Comparison of ENCODE assay signal across 8 cellular contexts in the genomic region with DNA sequence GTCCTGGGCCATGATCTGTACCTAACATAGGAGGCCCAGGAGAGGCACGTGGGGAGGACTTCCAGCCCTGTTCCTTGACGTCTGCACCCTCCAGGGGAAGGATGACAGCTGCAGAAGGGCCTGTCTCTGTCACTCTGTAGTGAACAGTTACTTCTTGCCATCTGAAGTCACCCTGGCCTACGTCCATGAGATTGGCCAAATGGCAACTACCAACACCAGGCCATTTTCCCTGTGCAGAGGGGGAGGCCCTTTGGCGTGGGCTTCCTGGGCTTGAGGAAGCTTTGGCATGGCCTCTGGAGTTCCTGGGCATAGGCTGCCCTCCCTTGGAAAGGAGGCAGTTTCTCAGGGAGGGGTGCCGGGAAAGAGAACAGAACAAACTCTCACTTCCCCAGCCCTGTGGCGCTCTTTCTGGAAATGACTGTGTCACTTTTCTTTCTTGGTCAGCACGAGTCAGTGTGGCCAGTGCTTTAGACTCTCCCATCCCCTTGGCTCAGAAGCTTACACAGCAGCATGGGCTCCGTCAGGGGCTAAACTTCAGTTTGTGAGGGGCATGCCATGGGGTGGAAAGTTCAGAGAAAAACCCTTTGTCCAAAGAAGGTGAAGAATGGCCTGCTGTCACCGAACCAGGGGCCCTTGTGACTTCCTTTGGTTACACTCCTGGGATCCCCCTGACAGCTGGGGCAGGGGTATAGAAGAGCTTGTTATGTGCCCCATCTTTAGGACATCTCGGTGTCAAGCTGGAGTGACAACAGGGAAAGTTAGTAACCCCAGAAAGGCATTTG. TPM values are rescaled to one million over a fixed set of nuclear protein-coding genes. Genes with fewer than 3 reads are reported as not detected.
A peak's percentile ranks its signal among the peaks of the same experiment; 100 is the strongest.
DNase-seq lines count a peak whose midpoint lies in the region; ATAC-seq, FAIRE-seq and TF ChIP-seq lines count a peak whose summit lies in the region.

No MANE protein-coding gene starts in this region.

- no peak overlapping the region; a peak in 1 of 7 replicates for H3K9ac ChIP-seq in H1 (replicated peaks in 1 of 4; ENCODE audit: extremely low read depth in 1 of 4, low read depth in 3 of 4, low read length in 3 of 4)

- no peak for TF ChIP-seq POLR2A in H1 (IDR thresholded peaks at IDR 0.05; ENCODE audit: control extremely low read depth in 1 of 2, low read depth in 2 of 2, low read length in 2 of 2)

- intact Hi-C loops in activated CD4-positive, alpha-beta T cell treated with anti-CD3 and anti-CD28 coated beads for 36 hours (cut with DNase I, micrococcal nuclease): loop anchor here in 1 of 2 experiments (10.0 kb wide), 1 partner anchor 772 kb away; a partner anchor contains a TSS
- intact Hi-C loops in mucosa of descending colon (cut with DNase I, micrococcal nuclease): no loop called here

- ATAC-seq in activated CD4-positive, alpha-beta T cell treated with anti-CD3 and anti-CD28 coated beads for 36 hours: peak; percentile 14
- peak; percentile 54 for ATAC-seq in HG03095 (IDR thresholded peaks at IDR 0.05; ENCODE audit: unreplicated experiment)
- no peak for ATAC-seq in mucosa of descending colon

- H3K27me3 ChIP-seq in H1 (replicated peaks in 1 of 4; ENCODE audit: control insufficient read depth in 3 of 4, extremely low read depth in 1 of 4, insufficient read depth in 3 of 4, low read length in 3 of 4): no peaks in the 10 kb centered on the region

- H4K91ac ChIP-seq in H1 (replicated peaks; ENCODE audit: insufficient read length, low read length): no peak overlapping the region

- no peak overlapping the region for H2BK120ac ChIP-seq in H1 (replicated peaks; ENCODE audit: low read depth, low read length)

- POLR2A ChIA-PET in activated CD4-positive, alpha-beta T cell treated with anti-CD3 and anti-CD28 coated beads for 36 hours (lab: Charles Lee): interaction anchor here (0.6 kb wide), 1 partner anchor 222 kb away, joined by 3 read pairs; no protein-coding TSS in a partner anchor
- POLR2A ChIA-PET in H1 (lab: Charles Lee; ENCODE audit: partially characterized antibody): interaction anchor here (0.9 to 6.4 kb wide), 2 partner anchors 13 to 51 kb away, joined by 3 to 72 read pairs; no protein-coding TSS in a partner anchor

- H3K79me1 ChIP-seq in H1 (ENCODE audit: low read depth, low read length): peaks cover 23% of the 10 kb centered on the region

- peak; percentile 25 for DNase-seq in activated CD4-positive, alpha-beta T cell treated with anti-CD3 and anti-CD28 coated beads for 36 hours
- no peak for DNase-seq in activated CD4-positive, alpha-beta T cell treated with anti-CD3 and anti-CD28 coated beads, Interleukin-2, amount 50 U/mL, for 4 hours
- DNase-seq in H1 (ENCODE audit: low read depth in 1 of 2, low spot score in 2 of 2) (no peak), substantia nigra (lab: John Stamatoyannopoulos, UW) (peak in 25 of 49 donors; percentile 12 to 84 (median 40)), mucosa of descending colon (no peak), islet precursor cell (no peak), NCI-H526 treated with DMSO at 0.1 percent for 48 hours (lab: John Stamatoyannopoulos, UW) (no peak)

- H2AK5ac ChIP-seq in H1 (ENCODE audit: low read depth, low read length): no peak overlapping the region

- H3K27ac Mint-ChIP-seq in activated CD4-positive, alpha-beta T cell treated with anti-CD3 and anti-CD28 coated beads for 36 hours: peak overlapping the region; percentile 47

- H2BK20ac ChIP-seq in H1 (ENCODE audit: low read length): no peak overlapping the region

- H3K4me1 ChIP-seq in H1 (replicated peaks in 1 of 4; ENCODE audit: control insufficient read depth in 3 of 4, insufficient read depth in 4 of 4, low read length in 3 of 4): peaks cover 11 to 31% (median 18%) of the 10 kb centered on the region in 4 experiments
- H3K4me1 ChIP-seq in mucosa of descending colon (ENCODE audit: low read depth): peaks cover 22% of the 10 kb centered on the region

- H2BK15ac ChIP-seq in H1 (ENCODE audit: low read length): no peak overlapping the region

- peaks cover 13% of the 10 kb centered on the region for H3K36me3 Mint-ChIP-seq in activated CD4-positive, alpha-beta T cell treated with anti-CD3 and anti-CD28 coated beads for 36 hours (ENCODE audit: low read depth)

- no peak overlapping the region for H3K4ac ChIP-seq in H1 (replicated peaks; ENCODE audit: insufficient read length, low read depth, low read length)

- peak overlapping the region; percentile 54; the same call in 1 of the 2 replicates for H2BK5ac ChIP-seq in H1 (ENCODE audit: low read depth, low read length)

- CTCF ChIA-PET in activated CD4-positive, alpha-beta T cell treated with anti-CD3 and anti-CD28 coated beads for 36 hours (lab: Charles Lee): interaction anchor here (0.7 to 1.2 kb wide), 3 partner anchors 12 to 250 kb away, joined by 3 to 5 read pairs (median 3); no protein-coding TSS in a partner anchor
- CTCF ChIA-PET in H1 (lab: Charles Lee; ENCODE audit: partially characterized antibody): interaction anchor here (0.8 to 7.7 kb wide), 8 partner anchors 12 to 65 kb away, joined by 3 to 34 read pairs (median 4); no protein-coding TSS in a partner anchor

- H4K8ac ChIP-seq in H1 (ENCODE audit: extremely low read depth, insufficient read depth, low read length): no peak overlapping the region

- no peaks in the 10 kb centered on the region for H3K27me3 Mint-ChIP-seq in activated CD4-positive, alpha-beta T cell treated with anti-CD3 and anti-CD28 coated beads for 36 hours

- H3K36me3 ChIP-seq in H1 (ENCODE audit: control insufficient read depth in 2 of 4, insufficient read depth in 4 of 4, low read length in 3 of 4) (peaks cover 0 to 8% (median 0%) of the 10 kb centered on the region in 4 experiments; a peak in 2 of 8 replicates), mucosa of descending colon (ENCODE audit: low read depth) (no peaks in the 10 kb centered on the region)

- WGBS in H1 (ENCODE audit: extremely low coverage in 1 of 2, insufficient coverage in 1 of 2, insufficient read length in 1 of 2, insufficient replicate concordance in 2 of 2, low coverage in 1 of 2, low lambda C conversion rate in 2 of 2, missing lambda C conversion rate in 1 of 2), 2 experiments: 89% methylated on average over 10 of the region's 10 CpGs; no CpG with 5 or more reads in 1 of the 2 experiments

- H4K20me1 ChIP-seq in H1 (replicated peaks in 1 of 2; ENCODE audit: control insufficient read depth in 1 of 2, insufficient read depth in 2 of 2, low read length in 2 of 2): peaks cover 0 to 3% of the 10 kb centered on the region in 2 experiments

- no peak overlapping the region for H3K4me3 Mint-ChIP-seq in activated CD4-positive, alpha-beta T cell treated with anti-CD3 and anti-CD28 coated beads for 36 hours

- H3K4me1 Mint-ChIP-seq in activated CD4-positive, alpha-beta T cell treated with anti-CD3 and anti-CD28 coated beads for 36 hours: peaks cover 42% of the 10 kb centered on the region

- H3K27ac ChIP-seq in H1 (ENCODE audit: low read depth, low read length) (peak overlapping the region; percentile 58; the same call in 1 of the 2 replicates), substantia nigra (ENCODE audit: low read depth, low read length, poor library complexity, severe bottlenecking) (peak overlapping the region; percentile 56)

- no peak overlapping the region for H3K18ac ChIP-seq in H1 (ENCODE audit: extremely low read depth, low read length)

- no peak overlapping the region for H2BK12ac ChIP-seq in H1 (ENCODE audit: low read depth, low read length)

- H3K4me2 ChIP-seq in H1 (ENCODE audit: insufficient read depth in 1 of 2, low read depth in 2 of 2, low read length in 2 of 2): no peak overlapping the region

- no peaks in the 10 kb centered on the region for H3K9me3 Mint-ChIP-seq in activated CD4-positive, alpha-beta T cell treated with anti-CD3 and anti-CD28 coated beads for 36 hours (ENCODE audit: low read depth)

- no peak overlapping the region for H3K56ac ChIP-seq in H1 (replicated peaks; ENCODE audit: insufficient read length, low read depth, low read length)

- TF ChIP-seq EP300 in H1 (IDR thresholded peaks at IDR 0.05; ENCODE audit: borderline replicate concordance in 1 of 2, low read depth in 2 of 2, low read length in 2 of 2): no peak

- H3K4me3 ChIP-seq in H1 (ENCODE audit: extremely low read depth in 1 of 4, insufficient read depth in 2 of 4, low read depth in 3 of 4, low read length in 4 of 4) (no peak overlapping the region), mucosa of descending colon (no peak overlapping the region)

- H2AFZ ChIP-seq in H1 (ENCODE audit: low read length): no peak overlapping the region

- peaks cover 5% of the 10 kb centered on the region; the same call in 1 of the 2 replicates for H3K23me2 ChIP-seq in H1 (ENCODE audit: low read depth, low read length)

- H3K14ac ChIP-seq in H1 (ENCODE audit: insufficient read length): no peak overlapping the region

- TF ChIP-seq CTCF in H1 (IDR thresholded peaks at IDR 0.05; ENCODE audit: control extremely low read depth in 1 of 3, insufficient read depth in 1 of 3, low read depth in 1 of 3, low read length in 3 of 3): no peak
- no peak for TF ChIP-seq CTCF in mucosa of descending colon (IDR thresholded peaks at IDR 0.05)

- no peak overlapping the region for H3K23ac ChIP-seq in H1 (ENCODE audit: insufficient read length)

- H3K79me2 ChIP-seq in H1 (ENCODE audit: control insufficient read depth in 1 of 2, insufficient read depth in 2 of 2, low read length in 2 of 2): peaks cover 4 to 91% of the 10 kb centered on the region in 2 experiments; a peak in 3 of 4 replicates

- no peak for FAIRE-seq in H1 (lab: Jason Lieb, UNC)

- H4K5ac ChIP-seq in H1 (ENCODE audit: insufficient read length, low read depth, low read length): no peak overlapping the region

- H3K9me3 ChIP-seq in H1 (ENCODE audit: insufficient read depth in 2 of 2, low read depth in 1 of 2, low read length in 1 of 2) (no peaks in the 10 kb centered on the region), mucosa of descending colon (no peaks in the 10 kb centered on the region)

- TF ChIP-seq RAD21 in H1 (IDR thresholded peaks at IDR 0.05 in 1 of 2, conservative IDR thresholded peaks at IDR 0.05 in 1 of 2; ENCODE audit: low read depth in 2 of 2, low read length in 2 of 2): no peak

RNA-seq across cellular contexts. Expression of a gene that starts 5.3 kb away (rescaled TPM):
- total RNA-seq in activated CD4-positive, alpha-beta T cell treated with anti-CD3 and anti-CD28 coated beads for 36 hours: 10 to 100 TPM; 82.3 to 96.8 TPM
- total RNA-seq in H1 (2021; fragmentation: NEBNext Ultra II Directional; extraction: Animal tissue kit (Norgen Biotek cat#: 25700)): 134 and 136 TPM in 2 replicates
- polyA plus RNA-seq in H1 (2011; rRNA removed): 164 and 270 TPM in 2 replicates
- polyA plus RNA-seq in H1 (2011; cell fraction: cytosol; rRNA removed): 106 TPM
- polyA plus RNA-seq in H1 (2011; cell fraction: nucleus; rRNA removed): 178 TPM
- polyA plus RNA-seq in H1 (2012, experiment 1 of 2): 75.6 to 138 TPM (median 129 TPM) in 4 replicates
- polyA plus RNA-seq in H1 (2012, experiment 2 of 2): 122 TPM
- 125 TPM for polyA plus RNA-seq in H1 (2013, experiment 1 of 2)
- 126 TPM for polyA plus RNA-seq in H1 (2013, experiment 2 of 2)
- polyA minus RNA-seq in H1 (2011; rRNA and poly(A)+ RNA removed): 71.3 and 96.2 TPM in 2 replicates
- polyA minus RNA-seq in H1 (2011; cell fraction: cytosol; rRNA and poly(A)+ RNA removed): 60.0 TPM
- polyA minus RNA-seq in H1 (2011; cell fraction: nucleus; rRNA and poly(A)+ RNA removed): 48.8 TPM
- total RNA-seq in mucosa of descending colon: 10 to 100 TPM; 49.1 to 54.3 (median 49.7) TPM

RNA-seq across cellular contexts. Expression of a gene that starts 28.4 kb away (rescaled TPM):
- total RNA-seq in activated CD4-positive, alpha-beta T cell treated with anti-CD3 and anti-CD28 coated beads for 36 hours: 1 to 10 TPM; 2.7 to 3.6 TPM
- 0.27 TPM in 1 of 2 replicates, not detected in the other for total RNA-seq in H1 (2021; fragmentation: NEBNext Ultra II Directional; extraction: Animal tissue kit (Norgen Biotek cat#: 25700))
- polyA plus RNA-seq in H1 (2011; rRNA removed): 0.53 and 0.77 TPM in 2 replicates
- 0.50 TPM for polyA plus RNA-seq in H1 (2011; cell fraction: cytosol; rRNA removed)
- 0.68 TPM for polyA plus RNA-seq in H1 (2011; cell fraction: nucleus; rRNA removed)
- 0.32 to 0.66 TPM (median 0.39 TPM) in 3 of 4 replicates, not detected in the other for polyA plus RNA-seq in H1 (2012, experiment 1 of 2)
- polyA plus RNA-seq in H1 (2012, experiment 2 of 2): 0.39 TPM
- 0.20 TPM for polyA plus RNA-seq in H1 (2013, experiment 1 of 2)
- polyA plus RNA-seq in H1 (2013, experiment 2 of 2): 0.31 TPM
- 0.20 and 0.28 TPM in 2 replicates for polyA minus RNA-seq in H1 (2011; rRNA and poly(A)+ RNA removed)
- polyA minus RNA-seq in H1 (2011; cell fraction: cytosol; rRNA and poly(A)+ RNA removed): not detected
- polyA minus RNA-seq in H1 (2011; cell fraction: nucleus; rRNA and poly(A)+ RNA removed): 1.1 TPM
- 1 to 10 TPM in 1 of 3 donors, under 1 TPM in 2; 0.64 to 1.9 (median 0.73) TPM for total RNA-seq in mucosa of descending colon

RNA-seq across cellular contexts. Expression of a gene that starts 40.6 kb away (rescaled TPM):
- 10 to 100 TPM in 1 of 2 experiments, 1 to 10 TPM in 1; 8.7 to 15.3 TPM for total RNA-seq in activated CD4-positive, alpha-beta T cell treated with anti-CD3 and anti-CD28 coated beads for 36 hours
- 26.2 and 26.9 TPM in 2 replicates for total RNA-seq in H1 (2021; fragmentation: NEBNext Ultra II Directional; extraction: Animal tissue kit (Norgen Biotek cat#: 25700))
- 31.9 and 41.7 TPM in 2 replicates for polyA plus RNA-seq in H1 (2011; rRNA removed)
- 44.8 TPM for polyA plus RNA-seq in H1 (2011; cell fraction: cytosol; rRNA removed)
- polyA plus RNA-seq in H1 (2011; cell fraction: nucleus; rRNA removed): 29.2 TPM
- polyA plus RNA-seq in H1 (2012, experiment 1 of 2): 19.0 to 35.1 TPM (median 31.2 TPM) in 4 replicates
- 31.9 TPM for polyA plus RNA-seq in H1 (2012, experiment 2 of 2)
- polyA plus RNA-seq in H1 (2013, experiment 1 of 2): 25.1 TPM
- polyA plus RNA-seq in H1 (2013, experiment 2 of 2): 31.6 TPM
- 13.8 and 22.8 TPM in 2 replicates for polyA minus RNA-seq in H1 (2011; rRNA and poly(A)+ RNA removed)
- polyA minus RNA-seq in H1 (2011; cell fraction: cytosol; rRNA and poly(A)+ RNA removed): 16.4 TPM
- 8.5 TPM for polyA minus RNA-seq in H1 (2011; cell fraction: nucleus; rRNA and poly(A)+ RNA removed)
- 10 to 100 TPM; 12.8 to 24.7 (median 15.3) TPM for total RNA-seq in mucosa of descending colon

RNA-seq across cellular contexts. Expression of a gene that starts 51.8 kb away (rescaled TPM):
- total RNA-seq in activated CD4-positive, alpha-beta T cell treated with anti-CD3 and anti-CD28 coated beads for 36 hours: 10 to 100 TPM; 15.8 to 21.3 TPM
- 47.5 and 48.3 TPM in 2 replicates for total RNA-seq in H1 (2021; fragmentation: NEBNext Ultra II Directional; extraction: Animal tissue kit (Norgen Biotek cat#: 25700))
- 112 and 151 TPM in 2 replicates for polyA plus RNA-seq in H1 (2011; rRNA removed)
- polyA plus RNA-seq in H1 (2011; cell fraction: cytosol; rRNA removed): 91.7 TPM
- polyA plus RNA-seq in H1 (2011; cell fraction: nucleus; rRNA removed): 125 TPM
- polyA plus RNA-seq in H1 (2012, experiment 1 of 2): 24.9 to 55.5 TPM (median 50.4 TPM) in 4 replicates
- polyA plus RNA-seq in H1 (2012, experiment 2 of 2): 58.3 TPM
- polyA plus RNA-seq in H1 (2013, experiment 1 of 2): 47.5 TPM
- polyA plus RNA-seq in H1 (2013, experiment 2 of 2): 47.1 TPM
- 31.4 and 45.4 TPM in 2 replicates for polyA minus RNA-seq in H1 (2011; rRNA and poly(A)+ RNA removed)
- polyA minus RNA-seq in H1 (2011; cell fraction: cytosol; rRNA and poly(A)+ RNA removed): 41.3 TPM
- polyA minus RNA-seq in H1 (2011; cell fraction: nucleus; rRNA and poly(A)+ RNA removed): 49.0 TPM
- total RNA-seq in mucosa of descending colon: 10 to 100 TPM; 34.0 to 55.8 (median 55.2) TPM

RNA-seq across cellular contexts. Expression of a gene that starts 52.0 kb away (rescaled TPM):
- 10 to 100 TPM in 1 of 2 experiments, 1 to 10 TPM in 1; 8.6 to 15.5 TPM for total RNA-seq in activated CD4-positive, alpha-beta T cell treated with anti-CD3 and anti-CD28 coated beads for 36 hours
- total RNA-seq in H1 (2021; fragmentation: NEBNext Ultra II Directional; extraction: Animal tissue kit (Norgen Biotek cat#: 25700)): 22.5 and 24.0 TPM in 2 replicates
- polyA plus RNA-seq in H1 (2011; rRNA removed): 15.9 and 24.2 TPM in 2 replicates
- polyA plus RNA-seq in H1 (2011; cell fraction: cytosol; rRNA removed): 19.9 TPM
- 14.8 TPM for polyA plus RNA-seq in H1 (2011; cell fraction: nucleus; rRNA removed)
- 19.3 to 25.7 TPM (median 21.5 TPM) in 4 replicates for polyA plus RNA-seq in H1 (2012, experiment 1 of 2)
- 30.8 TPM for polyA plus RNA-seq in H1 (2012, experiment 2 of 2)
- 24.8 TPM for polyA plus RNA-seq in H1 (2013, experiment 1 of 2)
- 22.2 TPM for polyA plus RNA-seq in H1 (2013, experiment 2 of 2)
- 5.7 and 8.0 TPM in 2 replicates for polyA minus RNA-seq in H1 (2011; rRNA and poly(A)+ RNA removed)
- polyA minus RNA-seq in H1 (2011; cell fraction: cytosol; rRNA and poly(A)+ RNA removed): 12.0 TPM
- polyA minus RNA-seq in H1 (2011; cell fraction: nucleus; rRNA and poly(A)+ RNA removed): 16.6 TPM
- total RNA-seq in mucosa of descending colon: 10 to 100 TPM; 18.5 to 25.0 (median 22.7) TPM

Comparison
In these comparisons a context has a peak if more than half of its experiments do, and no peak if none do; other contexts are left out.
1. DNase-seq: peak in activated CD4-positive, alpha-beta T cell treated with anti-CD3 and anti-CD28 coated beads for 36 hours (single experiment) and substantia nigra (25 of 49); none in activated CD4-positive, alpha-beta T cell treated with anti-CD3 and anti-CD28 coated beads, Interleukin-2, amount 50 U/mL, for 4 hours (0 of 2), H1 (0 of 2), mucosa of descending colon (0 of 3), islet precursor cell (single experiment) and NCI-H526 treated with DMSO at 0.1 percent for 48 hours (single experiment).